In genomic region chr17:45234641-45235040, GRCh38 we compare ENCODE assay signal across 8 cellular contexts. TPM values are rescaled to one million over a fixed set of nuclear protein-coding genes. Genes with fewer than 3 reads are reported as not detected.
DNase-seq lines count a peak whose midpoint lies in the region; ATAC-seq and TF ChIP-seq lines count a peak whose summit lies in the region.

No MANE protein-coding gene starts in this region.

- peaks cover 5% of the 10 kb centered on the region for H3K36me3 Mint-ChIP-seq in activated naive CD8-positive, alpha-beta T cell
- H3K36me3 Mint-ChIP-seq in nephron progenitor cell (ENCODE audit: low read depth), result no peaks in the 10 kb centered on the region

- H3K9me3 Mint-ChIP-seq in activated naive CD8-positive, alpha-beta T cell (ENCODE audit: low read depth), result no peaks in the 10 kb centered on the region
- no peaks in the 10 kb centered on the region for H3K9me3 Mint-ChIP-seq in nephron progenitor cell

- TF ChIP-seq CTCF in nephron progenitor cell (IDR thresholded peaks at IDR 0.05), result peak; percentile 39

- DNase-seq in Right ventricle myocardium superior (peak; percentile 38), Right ventricle myocardium inferior (ENCODE audit: missing footprints) (no peak), NCI-H82 (lab: John Stamatoyannopoulos, UW) (peak; percentile 77), nephron progenitor cell (peak; percentile 47)

- H3K4me3 Mint-ChIP-seq in activated naive CD8-positive, alpha-beta T cell, result no peak overlapping the region
- no peak overlapping the region for H3K4me3 Mint-ChIP-seq in nephron progenitor cell

- H3K27me3 Mint-ChIP-seq in activated naive CD8-positive, alpha-beta T cell, result no peaks in the 10 kb centered on the region
- peaks cover 54% of the 10 kb centered on the region for H3K27me3 Mint-ChIP-seq in nephron progenitor cell (ENCODE audit: low read depth, poor library complexity)

- ATAC-seq in Right ventricle myocardium superior (ENCODE audit: poor library complexity), result no peak
- ATAC-seq in Right ventricle myocardium inferior, result no peak
- no peak for ATAC-seq in GM18858 (IDR thresholded peaks at IDR 0.05; ENCODE audit: unreplicated experiment)
- ATAC-seq in GM21515 (IDR thresholded peaks at IDR 0.05; ENCODE audit: unreplicated experiment), result no peak
- ATAC-seq in HG03439 (IDR thresholded peaks at IDR 0.05; ENCODE audit: unreplicated experiment), result no peak

- peaks cover 64% of the 10 kb centered on the region for H3K4me1 Mint-ChIP-seq in activated naive CD8-positive, alpha-beta T cell (ENCODE audit: low read depth)
- peaks cover 5% of the 10 kb centered on the region for H3K4me1 Mint-ChIP-seq in nephron progenitor cell

- intact Hi-C loops in Right ventricle myocardium superior (cut with DNase I) (no loop called here), Right ventricle myocardium inferior (cut with DNase I) (loop anchor here (1.0 kb wide), 1 partner anchor 15 kb away; no protein-coding TSS in a partner anchor)

- peak overlapping the region; percentile 81 for H3K27ac Mint-ChIP-seq in activated naive CD8-positive, alpha-beta T cell
- no peak overlapping the region for H3K27ac Mint-ChIP-seq in nephron progenitor cell

RNA-seq across cellular contexts. Expression of gene FMNL1, which starts 13.0 kb away (rescaled TPM):
- total RNA-seq in Right ventricle myocardium superior (12.0 TPM), Right ventricle myocardium inferior (13.7 TPM)

RNA-seq across cellular contexts. Expression of gene SPATA32, which starts 27.3 kb away (rescaled TPM):
- total RNA-seq in Right ventricle myocardium superior (not detected), Right ventricle myocardium inferior (not detected)
